1 cellular context compared by ENCODE assay signal in genomic region chr3:9918261-9919038, GRCh38.
TF ChIP-seq lines count a peak whose summit lies in the region.

No MANE protein-coding gene starts in this region.

TF ChIP-seq in H1, 55 proteins besides CTCF, POLR2A, EP300 and RAD21:
- TF ChIP-seq POLR2AphosphoS5 (IDR thresholded peaks at IDR 0.05; ENCODE audit: low read depth, low read length) (no peak), SUZ12 (IDR thresholded peaks at IDR 0.05; ENCODE audit: low read length) (no peak)
